In genomic region chr14:75278422-75279152, GRCh38 we compare ENCODE assay signal across 8 cellular contexts. TPM values are rescaled to one million over a fixed set of nuclear protein-coding genes. Genes with fewer than 3 reads are reported as not detected.
DNase-seq lines count a peak whose midpoint lies in the region; ATAC-seq and TF ChIP-seq lines count a peak whose summit lies in the region.

Gene FOS (plus strand): TSS chr14:75278828. CDS start chr14:75278983, 155 bp downstream.

- H3K9me3 Mint-ChIP-seq in activated naive CD8-positive, alpha-beta T cell (ENCODE audit: low read depth) = no peaks in the 10 kb centered on the region
- peaks cover 7% of the 10 kb centered on the region for H3K9me3 Mint-ChIP-seq in glutamatergic neuron (ENCODE audit: unreplicated experiment)

- H3K27ac Mint-ChIP-seq in activated naive CD8-positive, alpha-beta T cell = peak within 1 kb of the TSS; percentile 94
- H3K27ac Mint-ChIP-seq in glutamatergic neuron (ENCODE audit: unreplicated experiment) = peak within 1 kb of the TSS; percentile 84

- H3K27me3 Mint-ChIP-seq in activated naive CD8-positive, alpha-beta T cell = peaks cover 13% of the 10 kb centered on the region
- H3K27me3 Mint-ChIP-seq in glutamatergic neuron (ENCODE audit: unreplicated experiment) = peaks cover 15% of the 10 kb centered on the region

- no peaks in the 10 kb centered on the region for H3K27me3 ChIP-seq in osteoblast (ENCODE audit: insufficient read depth, low read length)
- H3K27me3 ChIP-seq in testis = no peaks in the 10 kb centered on the region

- H3K27ac ChIP-seq in osteoblast (ENCODE audit: low read depth, low read length) (peak within 1 kb of the TSS; percentile 99), testis (peak within 1 kb of the TSS; percentile 92 to 98)

- 0 to 1% methylated on average over 2 to 69 of the region's 69 CpGs for WGBS in testis, 2 donors

- DNase-seq in GM12864 (ENCODE audit: low read depth) (peak; percentile 72), NCI-H1105 treated with DMSO at 0.1 percent for 48 hours (lab: John Stamatoyannopoulos, UW) (peak; percentile 93), SKM-1 (lab: John Stamatoyannopoulos, UW; ENCODE audit: unreplicated experiment) (peak; percentile 13), glutamatergic neuron (peak; percentile 78), osteoblast (ENCODE audit: insufficient read length, low spot score, missing footprints) (peak; percentile 99), testis (peak; percentile 96)

- TF ChIP-seq POLR2A in testis (IDR thresholded peaks at IDR 0.05) = peak; percentile 88

- H3K4me1 ChIP-seq in osteoblast (ENCODE audit: insufficient read depth, low read length) (peaks cover 33% of the 10 kb centered on the region), testis (peaks cover 30% of the 10 kb centered on the region)

- intact Hi-C loops in testis (cut with DNase I; ENCODE audit: low total_unique reads) = no loop called here

- H3K4me2 ChIP-seq in osteoblast (ENCODE audit: insufficient read depth, low read length) = peak within 1 kb of the TSS; percentile 99

- H3K36me3 Mint-ChIP-seq in activated naive CD8-positive, alpha-beta T cell = peaks cover 16% of the 10 kb centered on the region
- peaks cover 6% of the 10 kb centered on the region for H3K36me3 Mint-ChIP-seq in glutamatergic neuron (ENCODE audit: unreplicated experiment)

- H3K9me3 ChIP-seq in osteoblast (ENCODE audit: low read depth, low read length) = no peaks in the 10 kb centered on the region
- H3K9me3 ChIP-seq in testis = no peaks in the 10 kb centered on the region

- H3K4me3 ChIP-seq in GM12864 (ENCODE audit: low read depth, low read length) (peak within 1 kb of the TSS; percentile 66), osteoblast (ENCODE audit: insufficient read depth, low read length) (peak within 1 kb of the TSS; percentile 95), testis (peak within 1 kb of the TSS; percentile 66 to 86)

- H4K20me1 ChIP-seq in osteoblast (ENCODE audit: insufficient read depth, low read length) = peaks cover 29% of the 10 kb centered on the region

- H3K36me3 ChIP-seq in osteoblast (ENCODE audit: insufficient read depth, low read length) = peaks cover 25% of the 10 kb centered on the region
- H3K36me3 ChIP-seq in testis (ENCODE audit: low read depth, missing control alignments) = no peaks in the 10 kb centered on the region

- peak within 1 kb of the TSS; percentile 86 for H2AFZ ChIP-seq in osteoblast (ENCODE audit: low read length)

- TF ChIP-seq CTCF in GM12864 (IDR thresholded peaks at IDR 0.05; ENCODE audit: low read depth, low read length, missing control alignments) = no peak
- TF ChIP-seq CTCF in glutamatergic neuron (IDR thresholded peaks at IDR 0.05; ENCODE audit: partially characterized antibody, unreplicated experiment) = no peak
- no peak for TF ChIP-seq CTCF in osteoblast (IDR thresholded peaks at IDR 0.05; ENCODE audit: extremely low read depth, low read depth, low read length)
- peak in 2 of 3 experiments; percentile 22 to 42 for TF ChIP-seq CTCF in testis (IDR thresholded peaks at IDR 0.05)

- H3K79me2 ChIP-seq in osteoblast (ENCODE audit: insufficient read depth, low read length) = peaks cover 26% of the 10 kb centered on the region

- peak; percentile 80 for ATAC-seq in HG02642 (IDR thresholded peaks at IDR 0.05; ENCODE audit: poor library complexity, unreplicated experiment)

- H3K4me1 Mint-ChIP-seq in activated naive CD8-positive, alpha-beta T cell (ENCODE audit: low read depth) = peaks cover 64% of the 10 kb centered on the region
- H3K4me1 Mint-ChIP-seq in glutamatergic neuron (ENCODE audit: low read depth, unreplicated experiment) = no peaks in the 10 kb centered on the region

- H3K4me3 Mint-ChIP-seq in activated naive CD8-positive, alpha-beta T cell = peak within 1 kb of the TSS; percentile 93
- peak within 1 kb of the TSS; percentile 86 for H3K4me3 Mint-ChIP-seq in glutamatergic neuron (ENCODE audit: unreplicated experiment)

RNA-seq across cellular contexts. Expression of gene FOS, which starts in this region (rescaled TPM):
- total RNA-seq in glutamatergic neuron (ENCODE audit: unreplicated experiment) = 2.9 TPM
- 42.3 and 63.6 TPM in 2 replicates for total RNA-seq in osteoblast
- total RNA-seq in testis = 10 to 100 TPM; 44.2 to 66.1 TPM
- 247 TPM for polyA plus RNA-seq in testis (ENCODE audit: insufficient read depth, low read depth, low replicate concordance)

Comparison
In these comparisons a context has a peak if more than half of its experiments do, and no peak if none do; other contexts are left out.
1. Peak in every context shown above with its lines: DNase-seq, ATAC-seq, H3K4me3 ChIP-seq and H3K27ac ChIP-seq.
2. RNA of gene FOS (total RNA-seq): 44.2 to 66.1 TPM in testis and 42.3 to 63.6 TPM in osteoblast; 2.9 TPM in glutamatergic neuron (single experiment); every median in the first group is over 10 times any median in the second.
3. DNase-seq: peak in every context shown above with its lines; median percentile 99 in osteoblast; 96 in testis; 93 in NCI-H1105 treated with DMSO at 0.1 percent for 48 hours; 78 in glutamatergic neuron; 72 in GM12864; 13 in SKM-1.
4. CTCF ChIP-seq: peak in testis (2 of 3); none in GM12864 (single experiment), glutamatergic neuron (single experiment) and osteoblast (single experiment).